23 cellular contexts compared by ENCODE assay signal in genomic region chr14:51578853-51579252, GRCh38.
"Had no signal": no experiment of that assay in that cellular context is flagged by ENCODE, and none has a peak within 500 bp of the region (broad histone marks: within the 10 kb centered on the region; RNA-seq: fewer than 3 reads in every experiment).

No MANE protein-coding gene starts in this region.

- ATAC-seq: activated CD4-positive, alpha-beta T cell treated with anti-CD3 and anti-CD28 coated beads for 36 hours; T-cell had no signal

- H3K27me3 ChIP-seq: brain microvascular endothelial cell, cardiac muscle cell had no signal

- H3K27ac ChIP-seq: brain microvascular endothelial cell, cardiac muscle cell, PC-9, WERI-Rb-1 had no signal

- H2AFZ ChIP-seq: PC-9 had no signal

- H3K4me3 ChIP-seq: cardiac muscle cell, PC-9 had no signal

- H3K4me2 ChIP-seq: PC-9 had no signal

- DNase-seq: activated CD4-positive, alpha-beta memory T cell treated with anti-CD3 and anti-CD28 coated beads, Interleukin-2, amount 10 ng/mL, durations not matched to agents 7 days and 5 days; activated CD4-positive, alpha-beta T cell treated with anti-CD3 and anti-CD28 coated beads for 36 hours; activated CD4-positive, alpha-beta T cell treated with anti-CD3 and anti-CD28 coated beads, Interleukin-2, amount 50 U/mL, for 1 hour; activated gamma-delta T cell treated with Interleukin-2 at 50 U/mL for 16 hours; activated naive CD4-positive, alpha-beta T cell treated with anti-CD3 and anti-CD28 coated beads, Interleukin-2, amount 10 ng/mL, durations not matched to agents 7 days and 5 days; activated naive CD8-positive, alpha-beta T cell treated with anti-CD3 and anti-CD28 coated beads for 36 hours; activated T-cell treated with anti-CD3 and anti-CD28 coated beads for 4 hours; activated T-cell treated with anti-CD3 and anti-CD28 coated beads, Interleukin-2, amount 50 U/mL, for 48 hours; brain microvascular endothelial cell; Kasumi-1; NCI-H1105 treated with DMSO at 0.1 percent for 48 hours; NCI-H1436 treated with DMSO at 0.1 percent for 48 hours; NCI-H187; NCI-H2081 treated with DMSO at 0.1 percent for 48 hours; NCI-H446; NCI-H524; PC-9; SIG-M5; T-cell; T-helper 2 cell; T1000; WERI-Rb-1 had no signal

- H3K36me3 ChIP-seq: brain microvascular endothelial cell, cardiac muscle cell, WERI-Rb-1 had no signal
